8 cellular contexts compared by ENCODE assay signal in genomic region chr11:63838150-63838681, GRCh38. TPM values are rescaled to one million over a fixed set of nuclear protein-coding genes. Genes with fewer than 3 reads are reported as not detected.
DNase-seq lines count a peak whose midpoint lies in the region; ATAC-seq and TF ChIP-seq lines count a peak whose summit lies in the region.

No MANE protein-coding gene starts in this region.

- intact Hi-C loops in mammary epithelial cell (cut with micrococcal nuclease): loop anchor here (1.0 to 10.0 kb wide), 3 partner anchors 49 to 467 kb away; partner anchors contain the start of genes CATSPERZ, ESRRA and OTUB1

- no peaks in the 10 kb centered on the region for H3K27me3 ChIP-seq in AG04450 (ENCODE audit: control insufficient read depth, insufficient read depth, low read length)
- no peaks in the 10 kb centered on the region for H3K27me3 ChIP-seq in mammary epithelial cell (ENCODE audit: insufficient read depth, low read length)
- no peaks in the 10 kb centered on the region for H3K27me3 ChIP-seq in mononuclear cell (ENCODE audit: insufficient read depth, low read length)

- DNase-seq in AG04450 (ENCODE audit: low read depth, low spot score) (no peak), mammary epithelial cell (no peak), NCI-H187 (lab: John Stamatoyannopoulos, UW) (no peak)
- no peak for DNase-seq in stimulated activated CD4-positive, alpha-beta T cell treated with anti-CD3 and anti-CD28 coated beads, Interleukin-4, amount 100 ng/mL, for 1 hour

- POLR2A ChIA-PET in AG04450 (lab: Yijun Ruan, JAX): interaction anchor here (0.6 to 1.1 kb wide), 10 partner anchors 9 to 1110 kb away, joined by 3 to 6 read pairs (median 3); partner anchors contain the start of genes COX8A, RCOR2, STIP1 and TTC9C

- peak overlapping the region; percentile 39 for H3K27ac ChIP-seq in AG04450 (ENCODE audit: low read depth, low read length)
- peak overlapping the region; percentile 58 for H3K27ac ChIP-seq in mammary epithelial cell (ENCODE audit: insufficient read depth, low read depth, low read length)

- H3K4me3 ChIP-seq in AG04450 (ENCODE audit: low read depth, low read length) (peak overlapping the region; percentile 51), mammary epithelial cell (replicated peaks in 1 of 3; ENCODE audit: insufficient read depth in 1 of 3, low read depth in 2 of 3, low read length in 3 of 3) (peak overlapping the region; percentile 23 to 34 (median 24)), mononuclear cell (ENCODE audit: low read length) (peak overlapping the region; percentile 99)

- CTCF ChIA-PET in AG04450 (lab: Charles Lee) (interaction anchor here (0.6 to 8.2 kb wide), 31 partner anchors 10 to 314 kb away, joined by 3 to 256 read pairs (median 7); no protein-coding TSS in a partner anchor), mammary epithelial cell (lab: Charles Lee; ENCODE audit: low non-redundant PET) (interaction anchor here (0.6 to 0.9 kb wide), 4 partner anchors 10 to 284 kb away, joined by 3 to 8 read pairs (median 4); no protein-coding TSS in a partner anchor)

- BruUV-seq in mammary epithelial cell (replicated peaks; lab: Mats Ljungman, UMichigan): no TSS peak

- ATAC-seq in HG03196 (IDR thresholded peaks at IDR 0.05; ENCODE audit: unreplicated experiment): peak; percentile 0
- no peak for ATAC-seq in GM18868 (IDR thresholded peaks at IDR 0.05; ENCODE audit: unreplicated experiment)
- no peak for ATAC-seq in HG02610 (IDR thresholded peaks at IDR 0.05; ENCODE audit: unreplicated experiment)

- H3K9me3 ChIP-seq in AG04450 (ENCODE audit: control insufficient read depth, insufficient read depth, low read length) (no peaks in the 10 kb centered on the region; the same call in 1 of the 2 replicates), mammary epithelial cell (replicated peaks; ENCODE audit: insufficient read depth, low read length) (no peaks in the 10 kb centered on the region), mononuclear cell (ENCODE audit: low read depth, low read length) (no peaks in the 10 kb centered on the region)

- peak overlapping the region; percentile 84 for H3K4me2 ChIP-seq in mammary epithelial cell (ENCODE audit: insufficient read depth, low read depth, low read length)

- H3K36me3 ChIP-seq in mammary epithelial cell (ENCODE audit: insufficient read depth, low read length): peaks cover 4% of the 10 kb centered on the region

- peaks cover 43% of the 10 kb centered on the region for H3K79me2 ChIP-seq in mammary epithelial cell (ENCODE audit: insufficient read depth, low read length)

- TF ChIP-seq CTCF in AG04450 (IDR thresholded peaks at IDR 0.05; ENCODE audit: low read depth, low read length): no peak
- no peak for TF ChIP-seq CTCF in mammary epithelial cell (conservative IDR thresholded peaks at IDR 0.05 in 1 of 2, IDR thresholded peaks at IDR 0.05 in 1 of 2; ENCODE audit: extremely low read depth in 1 of 2, insufficient read depth in 1 of 2, low read depth in 1 of 2, low read length in 2 of 2)

- H3K4me1 ChIP-seq in mammary epithelial cell (ENCODE audit: insufficient read depth, low read length) (peaks cover 30% of the 10 kb centered on the region), mononuclear cell (ENCODE audit: insufficient read depth, low read length) (peaks cover 50% of the 10 kb centered on the region)

- 6% methylated on average over 16 of the region's 19 CpGs for WGBS in mammary epithelial cell (ENCODE audit: low coverage, missing lambda C conversion rate)

- peaks cover 3% of the 10 kb centered on the region for H4K20me1 ChIP-seq in mammary epithelial cell (ENCODE audit: insufficient read depth, low read length)

- in situ Hi-C loops in mammary epithelial cell (cut with MboI; ENCODE audit: low sequenced_read_pairs in 2 of 2): loop anchor here (5.0 to 10.0 kb wide), 4 partner anchors 107 to 307 kb away; partner anchors contain the start of gene OTUB1 (in 1 of the 2)

- dilution Hi-C loops in mammary epithelial cell (cut with HindIII; ENCODE audit: low sequenced_read_pairs): loop anchor here (5.0 kb wide), 1 partner anchor 94 kb away; no protein-coding TSS in a partner anchor

- H2AFZ ChIP-seq in mammary epithelial cell (ENCODE audit: low read depth, low read length): peak overlapping the region; percentile 84

- peak overlapping the region; percentile 41 for H3K9ac ChIP-seq in mammary epithelial cell (ENCODE audit: insufficient read depth, low read length)

RNA-seq across cellular contexts. Expression of gene MARK2, which starts 0.7 kb away (rescaled TPM):
- 14.5 and 16.5 TPM in 2 replicates for polyA plus RNA-seq in AG04450 (2011; rRNA removed)
- polyA minus RNA-seq in AG04450 (2011; rRNA and poly(A)+ RNA removed): 16.7 and 17.9 TPM in 2 replicates
- 10 to 100 TPM; 26.7 to 64.4 TPM for total RNA-seq in mammary epithelial cell
- polyA plus RNA-seq in mammary epithelial cell: 38.9 TPM
- 79.0 TPM for polyA minus RNA-seq in mammary epithelial cell
- 19.4 TPM for total RNA-seq in mononuclear cell

RNA-seq across cellular contexts. Expression of gene SPINDOC, which starts 25.0 kb away (rescaled TPM):
- polyA plus RNA-seq in AG04450 (2011; rRNA removed): 15.8 and 20.9 TPM in 2 replicates
- 9.1 and 11.2 TPM in 2 replicates for polyA minus RNA-seq in AG04450 (2011; rRNA and poly(A)+ RNA removed)
- 10 to 100 TPM; 19.2 to 24.4 TPM for total RNA-seq in mammary epithelial cell
- 14.3 TPM for polyA plus RNA-seq in mammary epithelial cell
- polyA minus RNA-seq in mammary epithelial cell: 3.7 TPM
- total RNA-seq in mononuclear cell: 3.0 TPM

Comparison
In these comparisons a context has a peak if more than half of its experiments do, and no peak if none do; other contexts are left out.
1. H3K4me3 ChIP-seq: peak in every context shown above with its lines; median percentile 99 in mononuclear cell; 51 in AG04450; 24 in mammary epithelial cell.